16 cellular contexts compared by ENCODE assay signal in the genomic region with DNA sequence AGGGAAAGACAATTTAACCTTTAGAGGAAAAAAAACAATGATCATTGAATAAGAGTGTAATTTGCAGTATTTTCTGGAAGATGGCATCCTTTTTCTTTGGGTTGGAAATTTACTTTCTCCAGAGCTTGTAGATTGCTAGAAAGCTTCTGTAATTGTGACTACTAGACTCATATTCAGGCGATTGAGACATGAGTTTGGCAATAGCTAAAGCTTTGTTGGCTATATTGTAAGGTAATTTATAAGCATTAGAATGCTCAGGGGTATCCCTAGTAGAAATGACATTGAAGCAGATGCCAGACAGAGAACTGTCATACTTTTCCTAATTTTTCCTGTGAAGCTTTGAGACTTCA.
DNase-seq lines count a peak whose midpoint lies in the region; ATAC-seq and TF ChIP-seq lines count a peak whose summit lies in the region.
"Had no signal": no experiment of that assay in that cellular context is flagged by ENCODE, and none has a peak within 500 bp of the region (broad histone marks: within the 10 kb centered on the region; RNA-seq: fewer than 3 reads in every experiment).

No MANE protein-coding gene starts in this region.

- peak overlapping the region in 3 of 4 donors; percentile 25 to 38 (median 35) for H3K4me3 ChIP-seq in sigmoid colon
- H3K4me3 ChIP-seq: lung had no signal

- CTCF ChIA-PET in CD4-positive, alpha-beta T cell (lab: Charles Lee) = no interaction called here
- CTCF ChIA-PET in activated CD4-positive, alpha-beta memory T cell treated with anti-CD3 and anti-CD28 coated beads for 36 hours (lab: Charles Lee) = interaction anchor here (0.5 kb wide), 1 partner anchor 275 kb away, joined by 3 read pairs; no protein-coding TSS in a partner anchor

- TF ChIP-seq EP300 in sigmoid colon (IDR thresholded peaks at IDR 0.05) = no peak

- POLR2A ChIA-PET in CD4-positive, alpha-beta T cell (lab: Charles Lee) = no interaction called here
- POLR2A ChIA-PET in activated CD4-positive, alpha-beta memory T cell treated with anti-CD3 and anti-CD28 coated beads for 36 hours (lab: Charles Lee) = no interaction called here

- H3K4me3 Mint-ChIP-seq in CD4-positive, alpha-beta T cell = peak overlapping the region; percentile 60
- H3K4me3 Mint-ChIP-seq in activated naive CD8-positive, alpha-beta T cell = peak overlapping the region; percentile 82
- H3K4me3 Mint-ChIP-seq in activated CD4-positive, alpha-beta memory T cell treated with anti-CD3 and anti-CD28 coated beads for 36 hours = no peak overlapping the region

- 81 to 82% methylated on average over 1 of the region's 1 CpG for WGBS in sigmoid colon, 2 donors

- H3K27ac ChIP-seq in CD4-positive, alpha-beta T cell (ENCODE audit: low read depth, low read length) = no peak overlapping the region
- H3K27ac ChIP-seq in sigmoid colon = peak overlapping the region in 1 of 4 donors; percentile 58

- H3K27ac Mint-ChIP-seq in CD4-positive, alpha-beta T cell = no peak overlapping the region
- H3K27ac Mint-ChIP-seq in activated naive CD8-positive, alpha-beta T cell = peak overlapping the region; percentile 87
- no peak overlapping the region for H3K27ac Mint-ChIP-seq in activated CD4-positive, alpha-beta memory T cell treated with anti-CD3 and anti-CD28 coated beads for 36 hours
- H3K27ac Mint-ChIP-seq: activated B cell treated with CpG ODN at 0.5 μM for 24 hours had no signal

- no peaks in the 10 kb centered on the region for H3K9me3 Mint-ChIP-seq in CD4-positive, alpha-beta T cell
- no peaks in the 10 kb centered on the region for H3K9me3 Mint-ChIP-seq in activated naive CD8-positive, alpha-beta T cell (ENCODE audit: low read depth)
- H3K9me3 Mint-ChIP-seq in activated CD4-positive, alpha-beta memory T cell treated with anti-CD3 and anti-CD28 coated beads for 36 hours = no peaks in the 10 kb centered on the region
- H3K9me3 Mint-ChIP-seq: activated B cell treated with CpG ODN at 0.5 μM for 24 hours had no signal

- no peak for ATAC-seq in CD4-positive, alpha-beta T cell (ENCODE audit: poor library complexity)
- no peak for ATAC-seq in GM19328 (IDR thresholded peaks at IDR 0.05; ENCODE audit: unreplicated experiment)

- H3K27me3 ChIP-seq in CD4-positive, alpha-beta T cell (ENCODE audit: control insufficient read depth, insufficient read depth, low read length) = no peaks in the 10 kb centered on the region
- H3K27me3 ChIP-seq in sigmoid colon = no peaks in the 10 kb centered on the region

- TF ChIP-seq POLR2A in sigmoid colon (IDR thresholded peaks at IDR 0.05) = no peak

- peaks cover 4% of the 10 kb centered on the region for H3K27me3 Mint-ChIP-seq in CD4-positive, alpha-beta T cell
- H3K27me3 Mint-ChIP-seq in activated naive CD8-positive, alpha-beta T cell = no peaks in the 10 kb centered on the region
- no peaks in the 10 kb centered on the region for H3K27me3 Mint-ChIP-seq in activated CD4-positive, alpha-beta memory T cell treated with anti-CD3 and anti-CD28 coated beads for 36 hours

- no peak for DNase-seq in CD4-positive, alpha-beta T cell
- DNase-seq in fibroblast of peridontal ligament (ENCODE audit: extremely low read depth) (peak; percentile 61), sigmoid colon (no peak), activated gamma-delta T cell (lab: John Stamatoyannopoulos, UW) (no peak), kidney tubule cell (ENCODE audit: low spot score) (no peak)
- DNase-seq in activated CD4-positive, alpha-beta memory T cell treated with anti-CD3 and anti-CD28 coated beads for 36 hours = no peak
- DNase-seq: activated B cell treated with CpG ODN at 0.5 μM for 24 hours; activated CD8-positive, alpha-beta memory T cell treated with anti-CD3 and anti-CD28 coated beads, Interleukin-2, amount 50 U/mL, for 4 hours; amniotic stem cell; effector CD4-positive, alpha-beta T cell; head of caudate nucleus; stimulated activated CD4-positive, alpha-beta T cell treated with anti-CD3 and anti-CD28 coated beads, Interleukin-4, amount 100 ng/mL, for 4 hours; stimulated activated naive CD4-positive, alpha-beta T cell had no signal

- peaks cover 0 to 12% (median 0%) of the 10 kb centered on the region in 4 donors for H3K4me1 ChIP-seq in sigmoid colon

- H3K36me3 ChIP-seq in sigmoid colon = no peaks in the 10 kb centered on the region

- intact Hi-C loops in CD4-positive, alpha-beta T cell (cut with DNase I, micrococcal nuclease) = no loop called here
- intact Hi-C loops in sigmoid colon (cut with DNase I) = loop anchor here (10.0 kb wide), 1 partner anchor 288 kb away; a partner anchor contains a TSS
- intact Hi-C loops in activated CD4-positive, alpha-beta memory T cell treated with anti-CD3 and anti-CD28 coated beads for 36 hours (cut with micrococcal nuclease) = loop anchor here (5.0 kb wide), 1 partner anchor 160 kb away; a partner anchor contains a TSS

- no peaks in the 10 kb centered on the region for H3K36me3 Mint-ChIP-seq in CD4-positive, alpha-beta T cell (ENCODE audit: low read depth)
- peaks cover 5% of the 10 kb centered on the region for H3K36me3 Mint-ChIP-seq in activated naive CD8-positive, alpha-beta T cell
- H3K36me3 Mint-ChIP-seq in activated CD4-positive, alpha-beta memory T cell treated with anti-CD3 and anti-CD28 coated beads for 36 hours = no peaks in the 10 kb centered on the region

- no peaks in the 10 kb centered on the region for H3K9me3 ChIP-seq in CD4-positive, alpha-beta T cell (ENCODE audit: control insufficient read depth, low read length)
- no peaks in the 10 kb centered on the region for H3K9me3 ChIP-seq in sigmoid colon

- H3K4me1 Mint-ChIP-seq in CD4-positive, alpha-beta T cell (ENCODE audit: low read depth) = peaks cover 15% of the 10 kb centered on the region
- peaks cover 26% of the 10 kb centered on the region for H3K4me1 Mint-ChIP-seq in activated naive CD8-positive, alpha-beta T cell (ENCODE audit: low read depth)
- peaks cover 29% of the 10 kb centered on the region for H3K4me1 Mint-ChIP-seq in activated CD4-positive, alpha-beta memory T cell treated with anti-CD3 and anti-CD28 coated beads for 36 hours (ENCODE audit: low read depth)

- TF ChIP-seq CTCF in CD4-positive, alpha-beta T cell (IDR thresholded peaks at IDR 0.05) = no peak
- no peak for TF ChIP-seq CTCF in sigmoid colon (IDR thresholded peaks at IDR 0.05)

Comparison
In these comparisons a context has a peak if more than half of its experiments do, and no peak if none do; other contexts are left out.
1. intact Hi-C loops: an anchor here in sigmoid colon (10.0 kb wide) and activated CD4-positive, alpha-beta memory T cell treated with anti-CD3 and anti-CD28 coated beads for 36 hours (5.0 kb wide); none called in CD4-positive, alpha-beta T cell.